Comparison of ENCODE assay signal across 16 cellular contexts in genomic region chr3:106965286-106965685, GRCh38.
DNase-seq lines count a peak whose midpoint lies in the region; ATAC-seq and TF ChIP-seq lines count a peak whose summit lies in the region.
"Had no signal": no experiment of that assay in that cellular context is flagged by ENCODE, and none has a peak within 500 bp of the region (broad histone marks: within the 10 kb centered on the region; RNA-seq: fewer than 3 reads in every experiment).

No MANE protein-coding gene starts in this region.

- no peak overlapping the region for H3K4me3 ChIP-seq in HUES64 (ENCODE audit: low read length)
- H3K4me3 ChIP-seq in left lung: no peak overlapping the region
- no peak overlapping the region for H3K4me3 ChIP-seq in right lobe of liver
- no peak overlapping the region for H3K4me3 ChIP-seq in lower leg skin (ENCODE audit: low read depth, poor library complexity, severe bottlenecking)
- H3K4me3 ChIP-seq: PC-9, SJSA1 had no signal

- peak; percentile 68 for DNase-seq in DMS 273 (lab: John Stamatoyannopoulos, UW; ENCODE audit: unreplicated experiment)
- no peak for DNase-seq in left lung
- peak; percentile 57 for DNase-seq in pons (ENCODE audit: low spot score)
- DNase-seq in right lobe of liver: no peak
- DNase-seq in lower leg skin (ENCODE audit: low spot score in 2 of 2): no peak
- DNase-seq: KG1, NCI-H1048, NCI-H1436 treated with DMSO at 0.1 percent for 48 hours, NCI-H2081 treated with DMSO at 0.1 percent for 48 hours, NCI-H510A treated with DMSO at 0.1 percent for 48 hours, NCI-H82, PC-9 had no signal

- intact Hi-C loops in left lung (cut with DNase I): no loop called here
- intact Hi-C loops in right lobe of liver (cut with DNase I): no loop called here
- intact Hi-C loops in lower leg skin (cut with DNase I; ENCODE audit: low total_unique reads): no loop called here

- H3K4me1 ChIP-seq in HUES64 (ENCODE audit: insufficient read depth, low read length) (no peaks in the 10 kb centered on the region), left lung (no peaks in the 10 kb centered on the region), right lobe of liver (peaks cover 0 to 6% (median 0%) of the 10 kb centered on the region in 4 donors)

- H3K27ac ChIP-seq in HUES64 (ENCODE audit: low read depth, low read length): 0 out of 2 replicates have a peak overlapping the region, but pooled peaks have one; percentile 18
- no peak overlapping the region for H3K27ac ChIP-seq in left lung
- H3K27ac ChIP-seq in right lobe of liver: no peak overlapping the region
- H3K27ac ChIP-seq: PC-9, SJSA1 had no signal

- whole genome bisulfite sequencing in HUES64: 33% methylated on average over 3 of the region's 3 CpGs
- WGBS in right lobe of liver (ENCODE audit: insufficient coverage, low coverage, low lambda C conversion rate, missing lambda C conversion rate): 82% methylated on average over 3 of the region's 3 CpGs
- 61 to 64% methylated on average over 3 of the region's 3 CpGs for WGBS in lower leg skin, 2 donors

- H3K36me3 ChIP-seq in HUES64 (ENCODE audit: insufficient read depth, low read length) (no peaks in the 10 kb centered on the region), left lung (no peaks in the 10 kb centered on the region), right lobe of liver (no peaks in the 10 kb centered on the region)
- H3K36me3 ChIP-seq: SJSA1 had no signal

- ATAC-seq in left lung: peak; percentile 47
- no peak for ATAC-seq in right lobe of liver
- ATAC-seq in GM21576 (IDR thresholded peaks at IDR 0.05; ENCODE audit: unreplicated experiment): no peak
- ATAC-seq: HCT116 had no signal

- TF ChIP-seq POLR2A in right lobe of liver (IDR thresholded peaks at IDR 0.05): no peak
- TF ChIP-seq POLR2A in lower leg skin (IDR thresholded peaks at IDR 0.05): no peak

- H3K27me3 ChIP-seq in HUES64 (ENCODE audit: insufficient read depth, low read length) (no peaks in the 10 kb centered on the region), left lung (no peaks in the 10 kb centered on the region), right lobe of liver (no peaks in the 10 kb centered on the region)
- H3K27me3 ChIP-seq: SJSA1 had no signal

- H3K9me3 ChIP-seq in HUES64 (ENCODE audit: insufficient read depth, low read depth, low read length) (no peaks in the 10 kb centered on the region), left lung (no peaks in the 10 kb centered on the region), right lobe of liver (no peaks in the 10 kb centered on the region)
- H3K9me3 ChIP-seq: SJSA1 had no signal

- no peak for TF ChIP-seq CTCF in left lung (IDR thresholded peaks at IDR 0.05)
- TF ChIP-seq CTCF in right lobe of liver (IDR thresholded peaks at IDR 0.05): no peak
- no peak for TF ChIP-seq CTCF in lower leg skin (IDR thresholded peaks at IDR 0.05)

- H3K9ac ChIP-seq in HUES64 (ENCODE audit: low read depth, low read length): no peak overlapping the region

Comparison
In these comparisons a context has a peak if more than half of its experiments do, and no peak if none do; other contexts are left out.
1. DNase-seq: peak in DMS 273 (single experiment) and pons (single experiment); none in left lung (0 of 2), right lobe of liver (0 of 3) and lower leg skin (0 of 2).